8 cellular contexts compared by ENCODE assay signal in the genomic region with DNA sequence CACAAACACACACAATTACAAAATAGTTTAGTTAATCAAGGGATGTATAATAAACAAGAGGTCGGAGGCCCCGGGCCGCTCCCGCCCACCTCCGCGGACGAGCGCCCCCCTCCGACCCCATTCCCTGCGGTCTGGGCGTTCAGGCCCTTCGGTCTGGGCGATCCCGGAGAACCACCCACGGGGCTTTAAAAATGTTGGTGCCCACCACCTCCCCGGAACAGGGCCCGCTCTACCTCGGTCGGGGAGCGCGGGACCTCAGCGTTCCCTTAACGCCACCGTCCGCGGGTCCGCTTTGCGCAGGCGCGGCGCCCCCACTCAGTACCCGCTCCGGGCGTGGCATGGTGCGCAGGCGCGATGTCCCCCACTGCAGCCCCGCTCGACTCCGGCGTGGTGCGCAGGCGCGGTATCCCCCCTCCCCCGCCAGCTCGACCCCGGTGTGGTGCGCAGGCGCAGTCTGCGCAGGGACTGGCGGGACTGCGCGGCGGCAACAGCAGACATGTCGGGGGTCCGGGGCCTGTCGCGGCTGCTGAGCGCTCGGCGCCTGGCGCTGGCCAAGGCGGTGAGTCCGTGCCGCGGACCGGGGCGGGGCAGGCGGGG. TPM values are rescaled to one million over a fixed set of nuclear protein-coding genes. Genes with fewer than 3 reads are reported as not detected.
A peak's percentile ranks its signal among the peaks of the same experiment; 100 is the strongest.
DNase-seq lines count a peak whose midpoint lies in the region; ATAC-seq, FAIRE-seq and TF ChIP-seq lines count a peak whose summit lies in the region.

A gene with protein sequence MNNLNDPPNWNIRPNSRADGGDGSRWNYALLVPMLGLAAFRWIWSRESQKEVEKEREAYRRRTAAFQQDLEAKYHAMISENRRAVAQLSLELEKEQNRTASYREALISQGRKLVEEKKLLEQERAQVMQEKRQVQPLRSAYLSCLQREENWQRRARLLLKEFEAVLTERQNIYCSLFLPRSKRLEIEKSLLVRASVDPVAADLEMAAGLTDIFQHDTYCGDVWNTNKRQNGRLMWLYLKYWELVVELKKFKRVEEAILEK (minus strand): TSS at position 294 of the 597 bp plus-strand sequence. CDS start 1,304 bp downstream, outside the sequence.
A gene (plus strand): TSS at position 461 of the 597 bp plus-strand sequence. CDS start 36 bp downstream, at position 497.

- peak within 1 kb of the TSS; percentile 86 for H3K27ac Mint-ChIP-seq in activated T-helper 2 cell treated with anti-CD3 and anti-CD28 coated beads, Interferon-gamma antibody, Interleukin-2, Interleukin-4, amounts not matched to agents 10 μg/mL and 5 μg/mL and 100 μg/mL, durations not matched to agents 14 hours and 24 hours and 36 hours
- H3K27ac Mint-ChIP-seq in natural killer cell treated with Interleukin-12 subunit alpha and Interleukin-12 subunit beta and Interleukin-15 and Interleukin-18, amount 100 ng/mL, for 72 hours = peak within 1 kb of the TSS; percentile 81 to 92

- TF ChIP-seq POLR2A in H54 (IDR thresholded peaks at IDR 0.05; ENCODE audit: low read depth, low read length) = peak; percentile 61

- H3K9me3 ChIP-seq in ES-I3 (ENCODE audit: control insufficient read depth, insufficient read depth, low read length) = no peaks in the 10 kb centered on the region

- H3K4me1 Mint-ChIP-seq in activated T-helper 2 cell treated with anti-CD3 and anti-CD28 coated beads, Interferon-gamma antibody, Interleukin-2, Interleukin-4, amounts not matched to agents 10 μg/mL and 5 μg/mL and 100 μg/mL, durations not matched to agents 14 hours and 24 hours and 36 hours (ENCODE audit: low read depth) = peaks cover 44% of the 10 kb centered on the region
- peaks cover 42 to 43% of the 10 kb centered on the region in 2 donors for H3K4me1 Mint-ChIP-seq in natural killer cell treated with Interleukin-12 subunit alpha and Interleukin-12 subunit beta and Interleukin-15 and Interleukin-18, amount 100 ng/mL, for 72 hours (ENCODE audit: low read depth in 2 of 2)

- H3K4me3 ChIP-seq in fibroblast of pulmonary artery (replicated peaks; ENCODE audit: low read depth, low read length) = peak within 1 kb of the TSS; percentile 89

- no peaks in the 10 kb centered on the region for H3K9me3 Mint-ChIP-seq in activated T-helper 2 cell treated with anti-CD3 and anti-CD28 coated beads, Interferon-gamma antibody, Interleukin-2, Interleukin-4, amounts not matched to agents 10 μg/mL and 5 μg/mL and 100 μg/mL, durations not matched to agents 14 hours and 24 hours and 36 hours
- H3K9me3 Mint-ChIP-seq in natural killer cell treated with Interleukin-12 subunit alpha and Interleukin-12 subunit beta and Interleukin-15 and Interleukin-18, amount 100 ng/mL, for 72 hours = no peaks in the 10 kb centered on the region

- ATAC-seq in natural killer cell treated with Interleukin-12 subunit alpha and Interleukin-12 subunit beta and Interleukin-15 and Interleukin-18, amount 100 ng/mL, for 72 hours = peak; percentile 95 to 96

- TF ChIP-seq CTCF in fibroblast of pulmonary artery (IDR thresholded peaks at IDR 0.05; ENCODE audit: low read length, missing control alignments) = peak; percentile 25

- H3K9ac ChIP-seq in ES-I3 (ENCODE audit: low read depth, low read length) = peak within 1 kb of the TSS; percentile 98

- FAIRE-seq in H54 (lab: Jason Lieb, UNC) = no peak

- peak; percentile 99 for DNase-seq in H54 (ENCODE audit: insufficient read length, low spot score)
- peak; percentile 99 for DNase-seq in LoVo (ENCODE audit: low spot score)
- DNase-seq in RPMI8226 = peak; percentile 98
- peak; percentile 97 for DNase-seq in activated T-helper 2 cell treated with anti-CD3 and anti-CD28 coated beads, Interferon-gamma antibody, Interleukin-2, Interleukin-4, amounts not matched to agents 10 μg/mL and 5 μg/mL and 100 μg/mL, durations not matched to agents 14 hours and 24 hours and 36 hours (ENCODE audit: low spot score)
- peak; percentile 93 for DNase-seq in fibroblast of pulmonary artery (ENCODE audit: low read depth)
- DNase-seq in natural killer cell treated with Interleukin-12 subunit alpha and Interleukin-12 subunit beta and Interleukin-15 and Interleukin-18, amount 100 ng/mL, for 72 hours (ENCODE audit: low spot score) = peak; percentile 98
- DNase-seq in stimulated activated naive CD4-positive, alpha-beta T cell (lab: John Stamatoyannopoulos, UW) = peak; percentile 96 to 99 (median 98)

- intact Hi-C loops in activated T-helper 2 cell treated with anti-CD3 and anti-CD28 coated beads, Interferon-gamma antibody, Interleukin-2, Interleukin-4, amounts not matched to agents 10 μg/mL and 5 μg/mL and 100 μg/mL, durations not matched to agents 14 hours and 24 hours and 36 hours (cut with micrococcal nuclease) = loop anchor here (2.0 kb wide), 1 partner anchor 29 kb away; no protein-coding TSS in a partner anchor

- H3K36me3 ChIP-seq in ES-I3 (ENCODE audit: insufficient read depth, low read length) = no peaks in the 10 kb centered on the region; the same call in none of the 2 replicates

- H3K36me3 Mint-ChIP-seq in activated T-helper 2 cell treated with anti-CD3 and anti-CD28 coated beads, Interferon-gamma antibody, Interleukin-2, Interleukin-4, amounts not matched to agents 10 μg/mL and 5 μg/mL and 100 μg/mL, durations not matched to agents 14 hours and 24 hours and 36 hours (ENCODE audit: low read depth) = peaks cover 41% of the 10 kb centered on the region
- H3K36me3 Mint-ChIP-seq in natural killer cell treated with Interleukin-12 subunit alpha and Interleukin-12 subunit beta and Interleukin-15 and Interleukin-18, amount 100 ng/mL, for 72 hours = no peaks in the 10 kb centered on the region

- H3K4me1 ChIP-seq in ES-I3 (ENCODE audit: insufficient read depth, low read length) = peaks cover 9% of the 10 kb centered on the region

- H3K4me3 Mint-ChIP-seq in activated T-helper 2 cell treated with anti-CD3 and anti-CD28 coated beads, Interferon-gamma antibody, Interleukin-2, Interleukin-4, amounts not matched to agents 10 μg/mL and 5 μg/mL and 100 μg/mL, durations not matched to agents 14 hours and 24 hours and 36 hours (ENCODE audit: low read depth) = peak within 1 kb of the TSS; percentile 94
- peak within 1 kb of the TSS; percentile 91 for H3K4me3 Mint-ChIP-seq in natural killer cell treated with Interleukin-12 subunit alpha and Interleukin-12 subunit beta and Interleukin-15 and Interleukin-18, amount 100 ng/mL, for 72 hours

- H3K27me3 Mint-ChIP-seq in activated T-helper 2 cell treated with anti-CD3 and anti-CD28 coated beads, Interferon-gamma antibody, Interleukin-2, Interleukin-4, amounts not matched to agents 10 μg/mL and 5 μg/mL and 100 μg/mL, durations not matched to agents 14 hours and 24 hours and 36 hours (ENCODE audit: low read depth) = no peaks in the 10 kb centered on the region
- no peaks in the 10 kb centered on the region for H3K27me3 Mint-ChIP-seq in natural killer cell treated with Interleukin-12 subunit alpha and Interleukin-12 subunit beta and Interleukin-15 and Interleukin-18, amount 100 ng/mL, for 72 hours

RNA-seq across cellular contexts. Expression of the first gene that starts in this region (rescaled TPM):
- total RNA-seq in activated T-helper 2 cell treated with anti-CD3 and anti-CD28 coated beads, Interferon-gamma antibody, Interleukin-2, Interleukin-4, amounts not matched to agents 10 μg/mL and 5 μg/mL and 100 μg/mL, durations not matched to agents 14 hours and 24 hours and 36 hours = 6.5 and 7.3 TPM in 2 replicates
- total RNA-seq in natural killer cell treated with Interleukin-12 subunit alpha and Interleukin-12 subunit beta and Interleukin-15 and Interleukin-18, amount 100 ng/mL, for 72 hours = 1 to 10 TPM; 4.3 to 9.1 TPM

RNA-seq across cellular contexts. Expression of the second gene that starts in this region (rescaled TPM):
- 154 and 157 TPM in 2 replicates for total RNA-seq in activated T-helper 2 cell treated with anti-CD3 and anti-CD28 coated beads, Interferon-gamma antibody, Interleukin-2, Interleukin-4, amounts not matched to agents 10 μg/mL and 5 μg/mL and 100 μg/mL, durations not matched to agents 14 hours and 24 hours and 36 hours
- total RNA-seq in natural killer cell treated with Interleukin-12 subunit alpha and Interleukin-12 subunit beta and Interleukin-15 and Interleukin-18, amount 100 ng/mL, for 72 hours = 100 to 1,000 TPM; 121 to 130 TPM

Comparison
In these comparisons a context has a peak if more than half of its experiments do, and no peak if none do; other contexts are left out.
1. Peak in every context shown above with its lines: DNase-seq, ATAC-seq and H3K4me3 ChIP-seq.